In genomic region chr20:3210346-3210745, GRCh38 we compare ENCODE assay signal across 8 cellular contexts. TPM values are rescaled to one million over a fixed set of nuclear protein-coding genes. Genes with fewer than 3 reads are reported as not detected.
DNase-seq lines count a peak whose midpoint lies in the region; ATAC-seq and TF ChIP-seq lines count a peak whose summit lies in the region.

No MANE protein-coding gene starts in this region.

- peaks cover 18 to 34% (median 24%) of the 10 kb centered on the region in 3 donors for H3K4me1 Mint-ChIP-seq in CD8-positive, alpha-beta memory T cell
- peaks cover 7% of the 10 kb centered on the region for H3K4me1 Mint-ChIP-seq in endothelial cell (ENCODE audit: unreplicated experiment)

- DNase-seq in CD8-positive, alpha-beta memory T cell: no peak
- DNase-seq in endothelial cell (ENCODE audit: low spot score) (no peak), neuronal stem cell (ENCODE audit: low spot score) (no peak), left lobe of liver (ENCODE audit: low spot score) (no peak), kidney glomerular epithelial cell (lab: John Stamatoyannopoulos, UW) (no peak), pons (ENCODE audit: low spot score) (no peak)

- H2BK12ac ChIP-seq in neuronal stem cell (ENCODE audit: low read length): no peak overlapping the region

- no peak overlapping the region for H3K18ac ChIP-seq in neuronal stem cell (ENCODE audit: low read length)

- CTCF ChIA-PET in CD8-positive, alpha-beta memory T cell (lab: Charles Lee): no interaction called here

- H3K4me2 ChIP-seq in OCI-LY3 (ENCODE audit: low read length) (peak overlapping the region; percentile 91), neuronal stem cell (ENCODE audit: insufficient read depth, low read length, poor library complexity, severe bottlenecking) (peak overlapping the region; percentile 94)

- H3K27me3 ChIP-seq in CD8-positive, alpha-beta memory T cell (ENCODE audit: insufficient read depth, low read length, poor library complexity, severe bottlenecking): no peaks in the 10 kb centered on the region
- H3K27me3 ChIP-seq in OCI-LY3 (ENCODE audit: low read depth, low read length) (no peaks in the 10 kb centered on the region), neuronal stem cell (ENCODE audit: control insufficient read depth in 3 of 3, insufficient read depth in 3 of 3, low read depth in 1 of 3, low read length in 3 of 3) (no peaks in the 10 kb centered on the region)

- H2AFZ ChIP-seq in OCI-LY3 (ENCODE audit: low read depth, low read length): no peak overlapping the region
- peak overlapping the region; percentile 90 for H2AFZ ChIP-seq in neuronal stem cell (ENCODE audit: low read length)

- ATAC-seq in left lobe of liver: no peak
- no peak for ATAC-seq in GM21360 (IDR thresholded peaks at IDR 0.05; ENCODE audit: unreplicated experiment)

- no peak overlapping the region for H3K23ac ChIP-seq in neuronal stem cell (ENCODE audit: low read depth, low read length, poor library complexity)

- H2BK15ac ChIP-seq in neuronal stem cell (ENCODE audit: low read length): no peak overlapping the region

- no peak overlapping the region for H4K8ac ChIP-seq in neuronal stem cell (ENCODE audit: low read depth, low read length)

- H3K4me3 ChIP-seq in CD8-positive, alpha-beta memory T cell (ENCODE audit: low read length): peak overlapping the region; percentile 81
- H3K4me3 ChIP-seq in OCI-LY3 (ENCODE audit: low read length) (peak overlapping the region; percentile 98), neuronal stem cell (ENCODE audit: low read length in 2 of 2) (peak overlapping the region; percentile 79 to 92)

- H3K79me2 ChIP-seq in OCI-LY3 (ENCODE audit: low read length): peaks cover 56% of the 10 kb centered on the region

- H3K4ac ChIP-seq in neuronal stem cell (ENCODE audit: low read length): no peak overlapping the region

- no peaks in the 10 kb centered on the region for H3K9me3 ChIP-seq in CD8-positive, alpha-beta memory T cell (ENCODE audit: low read length)
- H3K9me3 ChIP-seq in OCI-LY3 (ENCODE audit: insufficient read depth, low read length) (no peaks in the 10 kb centered on the region), neuronal stem cell (replicated peaks in 1 of 2; ENCODE audit: control insufficient read depth in 2 of 2, insufficient read depth in 1 of 2, low read depth in 1 of 2, low read length in 2 of 2) (no peaks in the 10 kb centered on the region)

- H3K4me1 ChIP-seq in CD8-positive, alpha-beta memory T cell (ENCODE audit: insufficient read depth, low read length): peaks cover 21% of the 10 kb centered on the region
- peaks cover 13% of the 10 kb centered on the region for H3K4me1 ChIP-seq in OCI-LY3 (ENCODE audit: low read length)
- peaks cover 10 to 15% of the 10 kb centered on the region in 2 donors for H3K4me1 ChIP-seq in neuronal stem cell (ENCODE audit: control insufficient read depth in 2 of 2, insufficient read depth in 1 of 2, low read depth in 1 of 2, low read length in 2 of 2)

- H2BK120ac ChIP-seq in neuronal stem cell (ENCODE audit: low read depth, low read length): no peak overlapping the region

- H2BK5ac ChIP-seq in neuronal stem cell (ENCODE audit: low read length): no peak overlapping the region

- WGBS in neuronal stem cell (ENCODE audit: extremely low coverage in 2 of 2, insufficient read length in 2 of 2, insufficient replicate concordance in 1 of 2), 2 donors: no CpG with 5 or more reads among the region's 2 CpGs

- no peak overlapping the region for H4K91ac ChIP-seq in neuronal stem cell (ENCODE audit: low read depth, low read length, poor library complexity)

- peak overlapping the region; percentile 88 to 99 (median 91) for H3K4me3 Mint-ChIP-seq in CD8-positive, alpha-beta memory T cell
- H3K4me3 Mint-ChIP-seq in endothelial cell (ENCODE audit: unreplicated experiment): peak overlapping the region; percentile 95

- H4K20me1 ChIP-seq in OCI-LY3 (ENCODE audit: insufficient read depth, low read length): no peaks in the 10 kb centered on the region

- H3K36me3 ChIP-seq in CD8-positive, alpha-beta memory T cell (ENCODE audit: insufficient read depth, low read length): no peaks in the 10 kb centered on the region
- H3K36me3 ChIP-seq in OCI-LY3 (replicated peaks; ENCODE audit: low read depth, low read length): peaks cover 14% of the 10 kb centered on the region
- H3K36me3 ChIP-seq in neuronal stem cell (replicated peaks in 1 of 2; ENCODE audit: control insufficient read depth in 2 of 2, insufficient read depth in 2 of 2, low read length in 2 of 2): peaks cover 14 to 32% of the 10 kb centered on the region in 2 donors

- H2AK5ac ChIP-seq in neuronal stem cell (ENCODE audit: low read depth, low read length): no peak overlapping the region

- peaks cover 0 to 32% (median 4%) of the 10 kb centered on the region in 3 donors for H3K36me3 Mint-ChIP-seq in CD8-positive, alpha-beta memory T cell
- peaks cover 4% of the 10 kb centered on the region for H3K36me3 Mint-ChIP-seq in endothelial cell (ENCODE audit: low read depth, unreplicated experiment)

- no peaks in the 10 kb centered on the region for H3K27me3 Mint-ChIP-seq in CD8-positive, alpha-beta memory T cell
- peaks cover 2% of the 10 kb centered on the region for H3K27me3 Mint-ChIP-seq in endothelial cell (ENCODE audit: unreplicated experiment)

- H3K27ac Mint-ChIP-seq in CD8-positive, alpha-beta memory T cell: peak overlapping the region; percentile 8 to 97 (median 64)
- H3K27ac Mint-ChIP-seq in endothelial cell (ENCODE audit: unreplicated experiment): no peak overlapping the region

- no peak overlapping the region for H3K14ac ChIP-seq in neuronal stem cell (ENCODE audit: low read length)

- H3K9ac ChIP-seq in OCI-LY3 (ENCODE audit: low read length) (peak overlapping the region; percentile 98), neuronal stem cell (ENCODE audit: low read depth, low read length, poor library complexity) (no peak overlapping the region)

- H3K27ac ChIP-seq in CD8-positive, alpha-beta memory T cell (ENCODE audit: low read depth, low read length): peak overlapping the region; percentile 88
- H3K27ac ChIP-seq in OCI-LY3 (ENCODE audit: low read length): no peak overlapping the region
- no peak overlapping the region for H3K27ac ChIP-seq in neuronal stem cell (replicated peaks; ENCODE audit: low read length)

- no peak for TF ChIP-seq CTCF in OCI-LY3 (IDR thresholded peaks at IDR 0.05; ENCODE audit: low read depth, low read length)
- TF ChIP-seq CTCF in endothelial cell (IDR thresholded peaks at IDR 0.05; ENCODE audit: unreplicated experiment): no peak

- no peaks in the 10 kb centered on the region for H3K9me3 Mint-ChIP-seq in CD8-positive, alpha-beta memory T cell
- H3K9me3 Mint-ChIP-seq in endothelial cell (ENCODE audit: unreplicated experiment): no peaks in the 10 kb centered on the region

- H3K79me1 ChIP-seq in neuronal stem cell (ENCODE audit: low read depth, low read length): peaks cover 4% of the 10 kb centered on the region

- POLR2A ChIA-PET in CD8-positive, alpha-beta memory T cell (lab: Charles Lee): interaction anchor here (0.6 kb wide), 1 partner anchor 676 kb away, joined by 5 read pairs; no protein-coding TSS in a partner anchor

RNA-seq across cellular contexts. Expression of gene ITPA, which starts 1.0 kb away (rescaled TPM):
- 10 to 100 TPM; 90.4 to 98.2 TPM for total RNA-seq in CD8-positive, alpha-beta memory T cell
- polyA plus RNA-seq in CD8-positive, alpha-beta memory T cell: 60.8 TPM
- total RNA-seq in endothelial cell (ENCODE audit: unreplicated experiment): 45.9 TPM
- 31.8 TPM for polyA plus RNA-seq in neuronal stem cell (2013, experiment 1 of 2)
- polyA plus RNA-seq in neuronal stem cell (2013, experiment 2 of 2): 32.2 TPM
- 25.3 TPM for total RNA-seq in left lobe of liver

RNA-seq across cellular contexts. Expression of gene DDRGK1, which starts 5.9 kb away (rescaled TPM):
- 10 to 100 TPM; 75.3 to 77.9 TPM for total RNA-seq in CD8-positive, alpha-beta memory T cell
- polyA plus RNA-seq in CD8-positive, alpha-beta memory T cell: 58.1 TPM
- total RNA-seq in endothelial cell (ENCODE audit: unreplicated experiment) (45.3 TPM), left lobe of liver (71.0 TPM)
- polyA plus RNA-seq in neuronal stem cell (2013, experiment 1 of 2): 29.3 TPM
- polyA plus RNA-seq in neuronal stem cell (2013, experiment 2 of 2): 30.0 TPM

RNA-seq across cellular contexts. Expression of gene SLC4A11, which starts 28.6 kb away (rescaled TPM):
- 1 to 10 TPM; 3.1 to 3.5 TPM for total RNA-seq in CD8-positive, alpha-beta memory T cell
- 0.46 TPM for polyA plus RNA-seq in CD8-positive, alpha-beta memory T cell
- total RNA-seq in endothelial cell (ENCODE audit: unreplicated experiment) (30.6 TPM), left lobe of liver (0.18 TPM)
- 4.0 TPM for polyA plus RNA-seq in neuronal stem cell (2013, experiment 1 of 2)
- polyA plus RNA-seq in neuronal stem cell (2013, experiment 2 of 2): 3.9 TPM

RNA-seq across cellular contexts. Expression of gene LZTS3, which starts 37.0 kb away (rescaled TPM):
- 1 to 10 TPM in 1 of 2 experiments, under 1 TPM in 1; 0.97 to 1.0 TPM for total RNA-seq in CD8-positive, alpha-beta memory T cell
- polyA plus RNA-seq in CD8-positive, alpha-beta memory T cell: 0.35 TPM
- total RNA-seq in endothelial cell (ENCODE audit: unreplicated experiment) (6.1 TPM), left lobe of liver (5.7 TPM)
- 8.4 TPM for polyA plus RNA-seq in neuronal stem cell (2013, experiment 1 of 2)
- 8.7 TPM for polyA plus RNA-seq in neuronal stem cell (2013, experiment 2 of 2)

RNA-seq across cellular contexts. Expression of gene FASTKD5, which starts 50.7 kb away (rescaled TPM):
- 10 to 100 TPM; 26.7 to 27.0 TPM for total RNA-seq in CD8-positive, alpha-beta memory T cell
- polyA plus RNA-seq in CD8-positive, alpha-beta memory T cell: 14.6 TPM
- total RNA-seq in endothelial cell (ENCODE audit: unreplicated experiment): 17.2 TPM
- polyA plus RNA-seq in neuronal stem cell (2013, experiment 1 of 2): 6.6 TPM
- 6.4 TPM for polyA plus RNA-seq in neuronal stem cell (2013, experiment 2 of 2)
- total RNA-seq in left lobe of liver: 9.3 TPM
